18 cellular contexts compared by ENCODE assay signal in genomic region chr15:31285772-31286261, GRCh38. TPM values are rescaled to one million over a fixed set of nuclear protein-coding genes. Genes with fewer than 3 reads are reported as not detected.
DNase-seq lines count a peak whose midpoint lies in the region; ATAC-seq and TF ChIP-seq lines count a peak whose summit lies in the region.
"Had no signal": no experiment of that assay in that cellular context is flagged by ENCODE, and none has a peak within 500 bp of the region (broad histone marks: within the 10 kb centered on the region; RNA-seq: fewer than 3 reads in every experiment).

No MANE protein-coding gene starts in this region.

- no peaks in the 10 kb centered on the region for H3K9me3 ChIP-seq in Peyer's patch
- H3K9me3 ChIP-seq: upper lobe of right lung had no signal

- no peak overlapping the region for H3K4me3 ChIP-seq in Peyer's patch
- H3K4me3 ChIP-seq: GM23338, left lung, upper lobe of right lung had no signal

- peak; percentile 61 for ATAC-seq in GM18499 (IDR thresholded peaks at IDR 0.05; ENCODE audit: insufficient read depth, unreplicated experiment)
- ATAC-seq in GM19372 (IDR thresholded peaks at IDR 0.05; ENCODE audit: low read depth, unreplicated experiment), result peak; percentile 87
- peak; percentile 63 for ATAC-seq in HG02759 (IDR thresholded peaks at IDR 0.05; ENCODE audit: unreplicated experiment)
- ATAC-seq in HG03457 (IDR thresholded peaks at IDR 0.05; ENCODE audit: unreplicated experiment), result peak; percentile 74
- no peak for ATAC-seq in WTC11
- ATAC-seq in natural killer cell treated with Interleukin-12 subunit alpha and Interleukin-12 subunit beta and Interleukin-15 and Interleukin-18, amount 100 ng/mL, for 72 hours, result no peak
- ATAC-seq: GM23338, left lung, upper lobe of right lung had no signal

- no peaks in the 10 kb centered on the region for H3K36me3 ChIP-seq in Peyer's patch
- H3K36me3 ChIP-seq: left lung, upper lobe of right lung had no signal

- POLR2A ChIA-PET in WTC11 (lab: Charles Lee), result no interaction called here

- peaks cover 14% of the 10 kb centered on the region for H3K9me3 Mint-ChIP-seq in WTC11
- peaks cover 3% of the 10 kb centered on the region for H3K9me3 Mint-ChIP-seq in natural killer cell treated with Interleukin-12 subunit alpha and Interleukin-12 subunit beta and Interleukin-15 and Interleukin-18, amount 100 ng/mL, for 72 hours
- H3K9me3 Mint-ChIP-seq: GM23338, natural killer cell had no signal

- H3K4me3 Mint-ChIP-seq in WTC11, result no peak overlapping the region
- H3K4me3 Mint-ChIP-seq in natural killer cell treated with Interleukin-12 subunit alpha and Interleukin-12 subunit beta and Interleukin-15 and Interleukin-18, amount 100 ng/mL, for 72 hours, result no peak overlapping the region
- H3K4me3 Mint-ChIP-seq: GM23338, natural killer cell had no signal

- H3K4me1 Mint-ChIP-seq in WTC11, result peaks cover under 1% of the 10 kb centered on the region; the same call in 1 of the 2 replicates
- peaks cover 0 to 9% of the 10 kb centered on the region in 2 donors for H3K4me1 Mint-ChIP-seq in natural killer cell treated with Interleukin-12 subunit alpha and Interleukin-12 subunit beta and Interleukin-15 and Interleukin-18, amount 100 ng/mL, for 72 hours (ENCODE audit: low read depth in 2 of 2)

- no peak overlapping the region for H3K27ac ChIP-seq in Peyer's patch
- H3K27ac ChIP-seq: left lung, upper lobe of right lung had no signal

- H3K27me3 Mint-ChIP-seq in WTC11 (ENCODE audit: low read depth), result no peaks in the 10 kb centered on the region; the same call in 1 of the 2 replicates
- peaks cover 0 to 1% of the 10 kb centered on the region in 2 donors for H3K27me3 Mint-ChIP-seq in natural killer cell treated with Interleukin-12 subunit alpha and Interleukin-12 subunit beta and Interleukin-15 and Interleukin-18, amount 100 ng/mL, for 72 hours

- no peak for TF ChIP-seq CTCF in WTC11 (IDR thresholded peaks at IDR 0.05)
- TF ChIP-seq CTCF in Peyer's patch (IDR thresholded peaks at IDR 0.05), result no peak

- H3K4me1 ChIP-seq in Peyer's patch, result no peaks in the 10 kb centered on the region
- H3K4me1 ChIP-seq: left lung, upper lobe of right lung had no signal

- no peak for DNase-seq in WTC11 (ENCODE audit: low spot score)
- no peak for DNase-seq in middle frontal gyrus (ENCODE audit: extremely low spot score, low spot score)
- no peak for DNase-seq in natural killer cell treated with Interleukin-12 subunit alpha and Interleukin-12 subunit beta and Interleukin-15 and Interleukin-18, amount 100 ng/mL, for 72 hours (ENCODE audit: low spot score)
- DNase-seq in Peyer's patch, result no peak
- DNase-seq: DMS79, KBM-7, left lung, natural killer cell, NCI-H1436 treated with DMSO at 0.1 percent for 48 hours, NCI-H524, T1000, upper lobe of right lung had no signal

- no peak for TF ChIP-seq POLR2A in Peyer's patch (IDR thresholded peaks at IDR 0.05)

- no peaks in the 10 kb centered on the region for H3K27me3 ChIP-seq in Peyer's patch
- H3K27me3 ChIP-seq: left lung, upper lobe of right lung had no signal

- CTCF ChIA-PET in WTC11 (lab: Charles Lee), result no interaction called here

- no peak overlapping the region for H3K27ac Mint-ChIP-seq in WTC11
- no peak overlapping the region for H3K27ac Mint-ChIP-seq in natural killer cell treated with Interleukin-12 subunit alpha and Interleukin-12 subunit beta and Interleukin-15 and Interleukin-18, amount 100 ng/mL, for 72 hours
- H3K27ac Mint-ChIP-seq: activated T-helper 2 cell treated with anti-CD3 and anti-CD28 coated beads, Interferon-gamma antibody, Interleukin-2, Interleukin-4, amounts not matched to agents 10 μg/mL and 5 μg/mL and 100 μg/mL, durations not matched to agents 14 hours and 24 hours and 36 hours; GM23338; natural killer cell had no signal

- H3K36me3 Mint-ChIP-seq in WTC11, result no peaks in the 10 kb centered on the region
- H3K36me3 Mint-ChIP-seq in natural killer cell treated with Interleukin-12 subunit alpha and Interleukin-12 subunit beta and Interleukin-15 and Interleukin-18, amount 100 ng/mL, for 72 hours, result peaks cover 7% of the 10 kb centered on the region
- H3K36me3 Mint-ChIP-seq: natural killer cell had no signal

TF ChIP-seq in WTC11, 78 proteins besides CTCF, POLR2A, EP300 and RAD21:
- TF ChIP-seq ZNF281 (CRISPR knock-in tag; IDR thresholded peaks at IDR 0.05) (no peak), NFATC4 (CRISPR knock-in tag; IDR thresholded peaks at IDR 0.05) (no peak), AR (CRISPR knock-in tag; IDR thresholded peaks at IDR 0.05) (no peak), ATF6 (CRISPR knock-in tag; IDR thresholded peaks at IDR 0.05) (no peak), TP53 (CRISPR knock-in tag; IDR thresholded peaks at IDR 0.05) (no peak), RELA (CRISPR knock-in tag; IDR thresholded peaks at IDR 0.05; ENCODE audit: borderline replicate concordance) (no peak), FOXP1 (CRISPR knock-in tag; IDR thresholded peaks at IDR 0.05; ENCODE audit: borderline replicate concordance) (no peak), ZNF416 (CRISPR knock-in tag; IDR thresholded peaks at IDR 0.05) (no peak), ELF4 (CRISPR knock-in tag; IDR thresholded peaks at IDR 0.05; ENCODE audit: low read depth) (no peak), ATF3 (CRISPR knock-in tag; conservative IDR thresholded peaks at IDR 0.05) (no peak), ZNF121 (CRISPR knock-in tag; IDR thresholded peaks at IDR 0.05) (no peak), ZNF317 (CRISPR knock-in tag; IDR thresholded peaks at IDR 0.05; ENCODE audit: borderline replicate concordance, low read depth) (no peak)
TF ChIP-seq in WTC11: peak in this region for 0.

RNA-seq across cellular contexts. Expression of gene KLF13, which starts 40.8 kb away (rescaled TPM):
- 36.9 to 38.1 TPM (median 37.2 TPM) in 3 replicates for total RNA-seq in WTC11 (2021)
- total RNA-seq in natural killer cell treated with Interleukin-12 subunit alpha and Interleukin-12 subunit beta and Interleukin-15 and Interleukin-18, amount 100 ng/mL, for 72 hours, result 100 to 1,000 TPM in 1 of 2 donors, 10 to 100 TPM in 1; 95.1 to 153 TPM
- total RNA-seq in Peyer's patch, result 10 to 100 TPM; 51.2 to 80.4 (median 75.6) TPM

Comparison
In these comparisons a context has a peak if more than half of its experiments do, and no peak if none do; other contexts are left out.
1. ATAC-seq: peak in GM18499 (single experiment), GM19372 (single experiment), HG02759 (single experiment) and HG03457 (single experiment); none in WTC11 (single experiment) and natural killer cell treated with Interleukin-12 subunit alpha and Interleukin-12 subunit beta and Interleukin-15 and Interleukin-18, amount 100 ng/mL, for 72 hours (0 of 2).